ENCODE assay signal across 19 cellular contexts in the genomic region with DNA sequence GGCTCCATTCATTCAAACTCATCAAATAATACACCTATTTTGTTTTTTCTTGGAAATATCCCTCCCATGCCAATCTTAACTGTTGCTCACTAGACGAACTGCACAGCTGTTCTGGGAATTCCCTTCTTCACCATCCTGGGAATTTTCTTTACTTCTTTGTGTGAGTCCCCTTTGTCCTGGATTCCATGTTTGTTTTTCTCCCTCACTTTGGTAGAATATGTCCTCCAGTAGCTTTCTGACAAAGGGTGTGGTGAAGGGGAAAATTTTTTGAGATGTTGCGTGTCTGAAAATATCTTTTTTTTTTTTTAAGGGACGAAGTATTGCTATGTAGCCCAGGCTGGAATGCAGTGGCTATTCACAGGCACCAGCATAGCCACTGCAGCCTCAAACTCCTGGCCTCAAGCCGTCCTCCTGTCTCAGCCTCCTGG.
"Had no signal": no experiment of that assay in that cellular context is flagged by ENCODE, and none has a peak within 500 bp of the region (broad histone marks: within the 10 kb centered on the region; RNA-seq: fewer than 3 reads in every experiment).

No MANE protein-coding gene starts in this region.

- H3K27ac ChIP-seq: cardiac muscle cell, gastrocnemius medialis, heart right ventricle, left ventricle myocardium inferior, parathyroid adenoma, skin epidermis, stomach, uterus had no signal

- H2AFZ ChIP-seq: parathyroid adenoma had no signal

- H3K79me2 ChIP-seq: parathyroid adenoma had no signal

- ATAC-seq: gastrocnemius medialis, heart right ventricle, T-helper 17 cell had no signal

- DNase-seq: activated B cell treated with CpG ODN at 0.5 μM for 24 hours; activated CD4-positive, alpha-beta T cell treated with anti-CD3 and anti-CD28 coated beads, Interleukin-2, amount 50 U/mL, for 1 hour; activated effector memory CD4-positive, alpha-beta T cell treated with Interleukin-2 at 50 U/mL for 16 hours; activated naive CD8-positive, alpha-beta T cell treated with anti-CD3 and anti-CD28 coated beads, Interleukin-2, amount 10 ng/mL, durations not matched to agents 7 days and 5 days; aorta; effector CD4-positive, alpha-beta T cell; gastrocnemius medialis; heart right ventricle; left ventricle myocardium inferior; mesenchymal stem cell; retina; stomach; T-helper 17 cell; uterus had no signal

- H3K36me3 ChIP-seq: cardiac muscle cell, gastrocnemius medialis, heart right ventricle, left ventricle myocardium inferior, stomach, thoracic aorta, uterus had no signal

- H3K27ac Mint-ChIP-seq: activated B cell treated with CpG ODN at 0.5 μM for 24 hours; activated naive CD8-positive, alpha-beta T cell treated with anti-CD3 and anti-CD28 coated beads, Interleukin-2, amount 10 ng/mL, durations not matched to agents 7 days and 5 days; T-helper 17 cell had no signal

- H3K9me3 ChIP-seq: gastrocnemius medialis, heart right ventricle, left ventricle myocardium inferior, stomach, thoracic aorta, uterus had no signal

- H3K9me3 Mint-ChIP-seq: activated B cell treated with CpG ODN at 0.5 μM for 24 hours; activated naive CD8-positive, alpha-beta T cell treated with anti-CD3 and anti-CD28 coated beads, Interleukin-2, amount 10 ng/mL, durations not matched to agents 7 days and 5 days; activated T-cell treated with anti-CD3 and anti-CD28 coated beads, Interleukin-2, amount 50 U/mL, for 24 hours had no signal

- H3K9ac ChIP-seq: parathyroid adenoma had no signal

- H3K4me3 ChIP-seq: cardiac muscle cell, gastrocnemius medialis, heart right ventricle, left ventricle myocardium inferior, skin epidermis, stomach, thoracic aorta, uterus had no signal

- H3K4me3 Mint-ChIP-seq: activated B cell treated with CpG ODN at 0.5 μM for 24 hours; activated naive CD8-positive, alpha-beta T cell treated with anti-CD3 and anti-CD28 coated beads, Interleukin-2, amount 10 ng/mL, durations not matched to agents 7 days and 5 days; T-helper 17 cell had no signal

- H3K27me3 ChIP-seq: cardiac muscle cell had no signal

- H3K36me3 Mint-ChIP-seq: activated naive CD8-positive, alpha-beta T cell treated with anti-CD3 and anti-CD28 coated beads, Interleukin-2, amount 10 ng/mL, durations not matched to agents 7 days and 5 days had no signal

- H3K4me1 ChIP-seq: gastrocnemius medialis, left ventricle myocardium inferior, parathyroid adenoma, uterus had no signal
